In the genomic region with DNA sequence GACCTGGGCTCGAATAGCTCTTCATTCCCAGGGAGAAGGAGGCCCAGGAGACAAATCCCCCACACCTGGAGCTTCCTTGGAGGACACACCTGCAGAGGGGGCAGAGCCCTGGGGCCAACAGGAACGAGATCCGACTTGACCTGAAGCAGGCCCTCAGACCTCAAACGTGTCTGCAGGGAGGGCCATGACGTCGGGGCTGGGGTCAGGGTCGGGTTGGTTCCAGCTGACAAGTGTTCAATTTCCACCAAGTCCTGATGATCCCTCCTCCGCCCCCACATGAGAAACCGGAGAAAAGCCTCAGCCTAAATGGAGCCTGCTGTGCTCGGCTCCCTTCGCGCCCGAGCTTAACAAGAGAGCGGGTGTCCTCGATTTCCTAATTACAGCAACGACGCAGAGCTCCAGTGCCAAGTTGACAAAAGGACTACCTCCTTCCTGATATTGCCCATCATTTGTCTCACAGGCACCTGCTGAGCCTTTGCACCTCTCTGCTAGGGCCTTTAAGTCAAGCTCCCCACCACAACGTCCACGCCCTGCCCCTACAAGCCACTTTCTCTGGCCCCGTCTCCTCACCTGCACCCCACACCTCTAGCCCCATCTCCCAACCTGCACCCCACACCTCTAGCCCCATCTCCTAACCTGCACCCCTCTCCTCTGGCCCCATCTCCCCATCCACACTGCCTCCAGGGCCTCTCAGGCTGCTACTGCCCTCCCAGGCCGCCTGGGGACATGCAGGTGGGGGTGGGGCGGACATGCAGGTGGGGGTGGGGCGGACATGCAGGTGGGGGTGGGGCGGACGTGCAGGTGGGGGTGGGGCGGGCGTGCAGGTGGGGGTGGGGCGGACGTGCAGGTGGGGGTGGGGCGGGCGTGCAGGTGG, we compare ENCODE assay signal across 25 cellular contexts.
DNase-seq lines count a peak whose midpoint lies in the region; ATAC-seq, FAIRE-seq and TF ChIP-seq lines count a peak whose summit lies in the region.
"Had no signal": no experiment of that assay in that cellular context is flagged by ENCODE, and none has a peak within 500 bp of the region (broad histone marks: within the 10 kb centered on the region; RNA-seq: fewer than 3 reads in every experiment).

No MANE protein-coding gene starts in this region.

- no peak overlapping the region for H3K27ac ChIP-seq in K562 (ENCODE audit: extremely low read depth, low read depth, low read length)
- no peak overlapping the region for H3K27ac ChIP-seq in vagina
- no peak overlapping the region for H3K27ac ChIP-seq in psoas muscle
- no peak overlapping the region for H3K27ac ChIP-seq in CD8-positive, alpha-beta memory T cell (ENCODE audit: low read depth, low read length)
- H3K27ac ChIP-seq: 22Rv1, GM23248, HL-60, PC-9, SJCRH30 had no signal

- no peaks in the 10 kb centered on the region for H4K20me1 ChIP-seq in K562 (replicated peaks; ENCODE audit: control insufficient read depth, insufficient read depth, low read length)

- no peaks in the 10 kb centered on the region for H3K4me1 ChIP-seq in K562 (replicated peaks in 1 of 2; ENCODE audit: control insufficient read depth in 2 of 2, insufficient read depth in 2 of 2, low read length in 2 of 2)
- no peaks in the 10 kb centered on the region for H3K4me1 ChIP-seq in vagina
- H3K4me1 ChIP-seq in psoas muscle, result no peaks in the 10 kb centered on the region
- no peaks in the 10 kb centered on the region for H3K4me1 ChIP-seq in CD8-positive, alpha-beta memory T cell (ENCODE audit: insufficient read depth, low read length)
- H3K4me1 ChIP-seq: SJCRH30 had no signal

- peaks cover 11% of the 10 kb centered on the region for H3K4me1 Mint-ChIP-seq in nephron progenitor cell
- H3K4me1 Mint-ChIP-seq in CD8-positive, alpha-beta memory T cell, result no peaks in the 10 kb centered on the region
- no peaks in the 10 kb centered on the region for H3K4me1 Mint-ChIP-seq in activated CD8-positive, alpha-beta T cell treated with anti-CD3 and anti-CD28 coated beads for 36 hours (ENCODE audit: low read depth)
- H3K4me1 Mint-ChIP-seq: B cell had no signal

- CTCF ChIA-PET in K562 (lab: Yijun Ruan, JAX; ENCODE audit: low intra/inter-chr PET ratio), result no interaction called here
- CTCF ChIA-PET in CD8-positive, alpha-beta memory T cell (lab: Charles Lee), result no interaction called here
- CTCF ChIA-PET in activated CD8-positive, alpha-beta T cell treated with anti-CD3 and anti-CD28 coated beads for 36 hours (lab: Charles Lee), result no interaction called here

- intact Hi-C loops in K562 (cut with micrococcal nuclease), result no loop called here
- intact Hi-C loops in vagina (cut with DNase I), result no loop called here
- intact Hi-C loops in psoas muscle (cut with DNase I), result no loop called here
- intact Hi-C loops in activated CD8-positive, alpha-beta T cell treated with anti-CD3 and anti-CD28 coated beads for 36 hours (cut with micrococcal nuclease), result no loop called here

- H3K4me3 ChIP-seq in K562 (no peak overlapping the region), vagina (no peak overlapping the region), psoas muscle (no peak overlapping the region)
- no peak overlapping the region for H3K4me3 ChIP-seq in CD8-positive, alpha-beta memory T cell (ENCODE audit: low read length)
- H3K4me3 ChIP-seq: GM23248, PC-9, SJCRH30 had no signal

- no peaks in the 10 kb centered on the region for H3K36me3 Mint-ChIP-seq in nephron progenitor cell (ENCODE audit: low read depth)
- no peaks in the 10 kb centered on the region for H3K36me3 Mint-ChIP-seq in CD8-positive, alpha-beta memory T cell
- H3K36me3 Mint-ChIP-seq in activated CD8-positive, alpha-beta T cell treated with anti-CD3 and anti-CD28 coated beads for 36 hours (ENCODE audit: low read depth), result no peaks in the 10 kb centered on the region

- no peak for FAIRE-seq in K562 (lab: Jason Lieb, UNC)
- FAIRE-seq: GM18507 had no signal

- peak overlapping the region; percentile 39 for H3K27ac Mint-ChIP-seq in nephron progenitor cell
- no peak overlapping the region for H3K27ac Mint-ChIP-seq in CD8-positive, alpha-beta memory T cell
- H3K27ac Mint-ChIP-seq in activated CD8-positive, alpha-beta T cell treated with anti-CD3 and anti-CD28 coated beads for 36 hours, result no peak overlapping the region
- H3K27ac Mint-ChIP-seq: B cell had no signal

- peaks cover 1% of the 10 kb centered on the region for H3K9me3 Mint-ChIP-seq in nephron progenitor cell
- H3K9me3 Mint-ChIP-seq in CD8-positive, alpha-beta memory T cell, result peaks cover 0 to 6% (median 0%) of the 10 kb centered on the region in 5 donors
- H3K9me3 Mint-ChIP-seq in activated CD8-positive, alpha-beta T cell treated with anti-CD3 and anti-CD28 coated beads for 36 hours, result no peaks in the 10 kb centered on the region

- TF ChIP-seq CTCF in K562 (IDR thresholded peaks at IDR 0.05 in 2 of 3, conservative IDR thresholded peaks at IDR 0.05 in 1 of 3; ENCODE audit: insufficient read depth in 2 of 3, low read depth in 1 of 3, low read length in 3 of 3) (no peak), nephron progenitor cell (IDR thresholded peaks at IDR 0.05) (no peak), vagina (IDR thresholded peaks at IDR 0.05) (no peak), psoas muscle (IDR thresholded peaks at IDR 0.05) (no peak)
- no peak for TF ChIP-seq CTCF in activated CD8-positive, alpha-beta T cell treated with anti-CD3 and anti-CD28 coated beads for 36 hours (IDR thresholded peaks at IDR 0.05)

- in situ Hi-C loops in K562 (cut with MboI), result no loop called here

- 12% methylated on average over 11 of the region's 31 CpGs for WGBS in K562 (ENCODE audit: insufficient coverage, low coverage, missing lambda C conversion rate)
- 60 to 65% (median 61%) methylated on average over 21 to 24 of the region's 31 CpGs for WGBS in psoas muscle, 3 donors

- no peak overlapping the region for H2AFZ ChIP-seq in K562 (ENCODE audit: low read depth, low read length)
- H2AFZ ChIP-seq: GM23248, PC-9 had no signal

- H3K36me3 ChIP-seq in K562 (ENCODE audit: control insufficient read depth, insufficient read depth, low read length) (no peaks in the 10 kb centered on the region), vagina (no peaks in the 10 kb centered on the region), psoas muscle (ENCODE audit: insufficient read depth in 1 of 2, low read depth in 1 of 2) (no peaks in the 10 kb centered on the region)
- H3K36me3 ChIP-seq in CD8-positive, alpha-beta memory T cell (ENCODE audit: insufficient read depth, low read length), result no peaks in the 10 kb centered on the region
- H3K36me3 ChIP-seq: SJCRH30 had no signal

- no peak overlapping the region for H3K4me3 Mint-ChIP-seq in nephron progenitor cell
- no peak overlapping the region for H3K4me3 Mint-ChIP-seq in CD8-positive, alpha-beta memory T cell
- H3K4me3 Mint-ChIP-seq in activated CD8-positive, alpha-beta T cell treated with anti-CD3 and anti-CD28 coated beads for 36 hours, result no peak overlapping the region
- H3K4me3 Mint-ChIP-seq: B cell had no signal

- no peaks in the 10 kb centered on the region for H3K9me1 ChIP-seq in K562 (ENCODE audit: control insufficient read depth, insufficient read depth, low read length)

- H3K27me3 Mint-ChIP-seq in nephron progenitor cell (ENCODE audit: low read depth, poor library complexity), result peaks cover 11% of the 10 kb centered on the region
- no peaks in the 10 kb centered on the region for H3K27me3 Mint-ChIP-seq in CD8-positive, alpha-beta memory T cell
- H3K27me3 Mint-ChIP-seq in activated CD8-positive, alpha-beta T cell treated with anti-CD3 and anti-CD28 coated beads for 36 hours, result no peaks in the 10 kb centered on the region
- H3K27me3 Mint-ChIP-seq: B cell had no signal

- no TSS peak for BruUV-seq in K562 (replicated peaks; lab: Mats Ljungman, UMichigan)

- H3K4me2 ChIP-seq in K562 (ENCODE audit: insufficient read depth, low read length), result no peak overlapping the region
- H3K4me2 ChIP-seq: PC-9 had no signal

- H3K27me3 ChIP-seq in K562 (ENCODE audit: control insufficient read depth in 2 of 2, insufficient read depth in 2 of 2, low read length in 2 of 2) (peaks cover 0 to 3% of the 10 kb centered on the region in 2 experiments; a peak in 1 of 5 replicates), vagina (no peaks in the 10 kb centered on the region), psoas muscle (ENCODE audit: insufficient read depth in 3 of 3, low read length in 2 of 3) (peaks cover 0 to 4% (median 0%) of the 10 kb centered on the region in 3 donors)
- H3K27me3 ChIP-seq in CD8-positive, alpha-beta memory T cell (ENCODE audit: insufficient read depth, low read length, poor library complexity, severe bottlenecking), result no peaks in the 10 kb centered on the region
- H3K27me3 ChIP-seq: SJCRH30 had no signal

- TF ChIP-seq EP300 in K562 (IDR thresholded peaks at IDR 0.05; ENCODE audit: low read length), result no peak

- H3K9ac ChIP-seq in K562 (ENCODE audit: insufficient read depth in 1 of 2, low read depth in 2 of 2, low read length in 2 of 2), result no peak overlapping the region
- H3K9ac ChIP-seq: GM23248 had no signal

- ATAC-seq in K562, result 0 out of 3 replicates have a peak, but pooled peaks have one; percentile 47
- ATAC-seq in psoas muscle, result no peak
- ATAC-seq in activated CD8-positive, alpha-beta T cell treated with anti-CD3 and anti-CD28 coated beads for 36 hours, result no peak
- ATAC-seq: Right ventricle myocardium inferior, SK-N-SH treated with all-trans-retinoic acid at 6 μM for 48 hours had no signal

- POLR2A ChIA-PET in K562 (lab: Yijun Ruan, JAX), result no interaction called here
- POLR2A ChIA-PET in CD8-positive, alpha-beta memory T cell (lab: Charles Lee), result no interaction called here
- POLR2A ChIA-PET in activated CD8-positive, alpha-beta T cell treated with anti-CD3 and anti-CD28 coated beads for 36 hours (lab: Charles Lee), result no interaction called here

- no peak for TF ChIP-seq POLR2A in K562 (conservative IDR thresholded peaks at IDR 0.05)
- TF ChIP-seq POLR2A in vagina (IDR thresholded peaks at IDR 0.05), result no peak

- TF ChIP-seq RAD21 in K562 (CRISPR knock-in tag; conservative IDR thresholded peaks at IDR 0.05 in 1 of 2, IDR thresholded peaks at IDR 0.05 in 1 of 2), result no peak

- no peaks in the 10 kb centered on the region for H3K9me3 ChIP-seq in K562 (replicated peaks; ENCODE audit: control insufficient read depth, insufficient read depth, low read depth, low read length)
- H3K9me3 ChIP-seq in vagina, result no peaks in the 10 kb centered on the region
- H3K9me3 ChIP-seq in psoas muscle, result no peaks in the 10 kb centered on the region
- no peaks in the 10 kb centered on the region for H3K9me3 ChIP-seq in CD8-positive, alpha-beta memory T cell (ENCODE audit: low read length)
- H3K9me3 ChIP-seq: SJCRH30 had no signal

- H3K79me2 ChIP-seq in K562 (ENCODE audit: control insufficient read depth, insufficient read depth, low read length), result no peaks in the 10 kb centered on the region

- DNase-seq in NCI-H748 (lab: John Stamatoyannopoulos, UW; ENCODE audit: unreplicated experiment) (peak; percentile 15), NCI-H748 treated with DMSO at 0.1 percent for 48 hours (lab: John Stamatoyannopoulos, UW) (no peak), K562 (ENCODE audit: extremely low read depth in 1 of 4, low spot score in 3 of 4) (peak in 2 of 4 experiments; percentile 10 to 11), nephron progenitor cell (no peak), vagina (ENCODE audit: extremely low spot score in 2 of 2) (peak; percentile 64 to 70), psoas muscle (no peak)
- DNase-seq in CD8-positive, alpha-beta memory T cell, result no peak
- DNase-seq in activated CD8-positive, alpha-beta T cell treated with anti-CD3 and anti-CD28 coated beads for 36 hours, result no peak
- DNase-seq: DMS153, DND-41, GM23248, Karpas-422, NCI-H1105, NCI-H1436 treated with DMSO at 0.1 percent for 48 hours, NCI-H187 treated with DMSO at 0.1 percent for 48 hours, NCI-H2107, NCI-H524 treated with DMSO at 0.1 percent for 48 hours, PC-9, SJCRH30 had no signal

Comparison
In these comparisons a context has a peak if more than half of its experiments do, and no peak if none do; other contexts are left out.
1. DNase-seq: peak in NCI-H748 (single experiment) and vagina (2 of 2); none in NCI-H748 treated with DMSO at 0.1 percent for 48 hours (single experiment), nephron progenitor cell (single experiment), psoas muscle (0 of 2), CD8-positive, alpha-beta memory T cell (0 of 5) and activated CD8-positive, alpha-beta T cell treated with anti-CD3 and anti-CD28 coated beads for 36 hours (single experiment).